10 cellular contexts compared by ENCODE assay signal in the genomic region with DNA sequence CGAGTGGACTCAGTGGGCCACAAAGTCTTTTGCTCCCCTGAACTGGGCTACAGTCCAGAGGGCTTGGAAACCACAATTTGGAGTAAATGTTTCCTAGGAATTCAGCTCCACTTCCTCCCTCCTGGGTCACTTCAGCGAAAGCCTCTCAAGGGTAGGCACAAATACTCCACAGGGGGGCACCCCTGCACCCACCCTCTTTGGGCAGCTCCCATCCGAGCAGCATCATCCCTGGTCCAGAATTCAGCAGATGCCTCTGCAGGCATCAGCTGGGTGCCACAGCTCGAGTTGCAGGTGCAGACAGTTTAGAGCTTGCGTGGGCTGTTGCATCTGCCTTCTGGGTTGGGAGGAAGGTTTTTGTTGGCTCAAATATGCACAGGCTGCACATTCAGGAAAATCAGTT. TPM values are rescaled to one million over a fixed set of nuclear protein-coding genes. Genes with fewer than 3 reads are reported as not detected.
DNase-seq lines count a peak whose midpoint lies in the region; ATAC-seq, FAIRE-seq and TF ChIP-seq lines count a peak whose summit lies in the region.
"Had no signal": no experiment of that assay in that cellular context is flagged by ENCODE, and none has a peak within 500 bp of the region (broad histone marks: within the 10 kb centered on the region; RNA-seq: fewer than 3 reads in every experiment).

No MANE protein-coding gene starts in this region.

- DNase-seq in Ammon's horn (ENCODE audit: low spot score) (peak; percentile 31), OCI-M1 (lab: John Stamatoyannopoulos, UW) (peak; percentile 14), iPS-NIHi7 (ENCODE audit: extremely low spot score) (peak; percentile 71), foreskin melanocyte (no peak), T-helper 17 cell (no peak), kidney (no peak)
- no peak for DNase-seq in naive thymus-derived CD4-positive, alpha-beta T cell
- DNase-seq: immature natural killer cell had no signal

- no peak overlapping the region for H3K4me3 ChIP-seq in naive thymus-derived CD4-positive, alpha-beta T cell (ENCODE audit: low read length)
- H3K4me3 ChIP-seq in kidney (ENCODE audit: low read length in 2 of 2) = no peak overlapping the region

- POLR2A ChIA-PET in naive thymus-derived CD4-positive, alpha-beta T cell (lab: Charles Lee) = no interaction called here

- FAIRE-seq in kidney (lab: Jason Lieb, UNC) = no peak

- no peak overlapping the region for H3K27ac ChIP-seq in naive thymus-derived CD4-positive, alpha-beta T cell (ENCODE audit: low read depth, low read length)
- no peak overlapping the region for H3K27ac ChIP-seq in kidney (ENCODE audit: low read depth in 2 of 2, low read length in 2 of 2)
- H3K27ac ChIP-seq: HL-60 had no signal

- H3K36me3 Mint-ChIP-seq in naive thymus-derived CD4-positive, alpha-beta T cell = no peaks in the 10 kb centered on the region
- peaks cover under 1% of the 10 kb centered on the region for H3K36me3 Mint-ChIP-seq in T-helper 17 cell (ENCODE audit: low read depth)
- H3K36me3 Mint-ChIP-seq: immature natural killer cell had no signal

- no peak overlapping the region for H3K27ac Mint-ChIP-seq in naive thymus-derived CD4-positive, alpha-beta T cell
- no peak overlapping the region for H3K27ac Mint-ChIP-seq in T-helper 17 cell
- H3K27ac Mint-ChIP-seq: immature natural killer cell had no signal

- H3K27me3 Mint-ChIP-seq in naive thymus-derived CD4-positive, alpha-beta T cell = peaks cover 0 to 2% (median 0%) of the 10 kb centered on the region in 5 donors
- peaks cover 19% of the 10 kb centered on the region for H3K27me3 Mint-ChIP-seq in T-helper 17 cell

- H3K9me3 ChIP-seq in naive thymus-derived CD4-positive, alpha-beta T cell (ENCODE audit: control insufficient read depth in 2 of 3, low read length in 3 of 3) = no peaks in the 10 kb centered on the region
- H3K9me3 ChIP-seq in T-helper 17 cell (ENCODE audit: control insufficient read depth, low read length, poor library complexity, severe bottlenecking) (no peaks in the 10 kb centered on the region), kidney (ENCODE audit: control insufficient read depth in 1 of 2, low read length in 2 of 2) (no peaks in the 10 kb centered on the region)

- TF ChIP-seq CTCF in GM12872 (IDR thresholded peaks at IDR 0.05; ENCODE audit: insufficient read depth, low read depth, low read length) = peak; percentile 37; the same call in 2 of the 3 replicates
- TF ChIP-seq CTCF in kidney (IDR thresholded peaks at IDR 0.05; ENCODE audit: borderline replicate concordance, extremely low read depth, insufficient read depth) = no peak

- H3K36me3 ChIP-seq in naive thymus-derived CD4-positive, alpha-beta T cell (ENCODE audit: control insufficient read depth in 2 of 3, insufficient read depth in 3 of 3, low read length in 3 of 3) = no peaks in the 10 kb centered on the region
- H3K36me3 ChIP-seq in kidney (ENCODE audit: control insufficient read depth in 1 of 2, insufficient read depth in 2 of 2, low read length in 2 of 2) = no peaks in the 10 kb centered on the region

- intact Hi-C loops in naive thymus-derived CD4-positive, alpha-beta T cell (cut with micrococcal nuclease) = loop anchor here in 1 of 2 donors (10.0 kb wide), 1 partner anchor 1301 kb away; a partner anchor contains a TSS
- intact Hi-C loops in kidney (cut with DNase I) = no loop called here

- CTCF ChIA-PET in naive thymus-derived CD4-positive, alpha-beta T cell (lab: Charles Lee) = interaction anchor here (1.1 kb wide), 1 partner anchor 113 kb away, joined by 4 read pairs; no protein-coding TSS in a partner anchor

- ATAC-seq in naive thymus-derived CD4-positive, alpha-beta T cell = no peak
- no peak for ATAC-seq in T-helper 17 cell

- peaks cover 0 to 11% of the 10 kb centered on the region in 2 donors for H3K4me1 ChIP-seq in naive thymus-derived CD4-positive, alpha-beta T cell (ENCODE audit: control insufficient read depth in 2 of 2, insufficient read depth in 2 of 2, low read length in 2 of 2)
- H3K4me1 ChIP-seq in kidney (ENCODE audit: control insufficient read depth in 1 of 2, insufficient read depth in 1 of 2, low read depth in 1 of 2, low read length in 2 of 2) = no peaks in the 10 kb centered on the region

- H3K9ac ChIP-seq in kidney (ENCODE audit: low read length in 2 of 2) = no peak overlapping the region

- H3K9me3 Mint-ChIP-seq in naive thymus-derived CD4-positive, alpha-beta T cell = no peaks in the 10 kb centered on the region
- H3K9me3 Mint-ChIP-seq: immature natural killer cell had no signal

- no peaks in the 10 kb centered on the region for H3K27me3 ChIP-seq in naive thymus-derived CD4-positive, alpha-beta T cell (ENCODE audit: control insufficient read depth in 2 of 2, insufficient read depth in 2 of 2, low read length in 2 of 2)

- H3K4me3 Mint-ChIP-seq in naive thymus-derived CD4-positive, alpha-beta T cell = no peak overlapping the region
- no peak overlapping the region for H3K4me3 Mint-ChIP-seq in T-helper 17 cell
- H3K4me3 Mint-ChIP-seq: immature natural killer cell had no signal

- H3K4me1 Mint-ChIP-seq in naive thymus-derived CD4-positive, alpha-beta T cell = peaks cover 10 to 16% (median 13%) of the 10 kb centered on the region in 7 donors
- peaks cover 9% of the 10 kb centered on the region for H3K4me1 Mint-ChIP-seq in T-helper 17 cell

RNA-seq across cellular contexts. Expression of a gene that starts 25.0 kb away (rescaled TPM):
- not detected for total RNA-seq in naive thymus-derived CD4-positive, alpha-beta T cell
- not detected for polyA plus RNA-seq in naive thymus-derived CD4-positive, alpha-beta T cell
- total RNA-seq in T-helper 17 cell = not detected
- total RNA-seq in kidney = 0.50 TPM
- polyA plus RNA-seq in kidney (ENCODE audit: insufficient read depth, low read depth, low replicate concordance) = 0.28 TPM
- polyA plus RNA-seq: immature natural killer cell had no signal

Comparison
In these comparisons a context has a peak if more than half of its experiments do, and no peak if none do; other contexts are left out.
1. DNase-seq: peak in Ammon's horn (single experiment), OCI-M1 (single experiment) and iPS-NIHi7 (single experiment); none in foreskin melanocyte (single experiment), naive thymus-derived CD4-positive, alpha-beta T cell (0 of 9), T-helper 17 cell (0 of 3) and kidney (single experiment).